In genomic region chr9:20835364-20836286, GRCh38 we compare ENCODE assay signal across 1 cellular context.
TF ChIP-seq lines count a peak whose summit lies in the region.

No MANE protein-coding gene starts in this region.

TF ChIP-seq in HepG2, 621 proteins besides CTCF, POLR2A, EP300 and RAD21 (continued from another document and continues in another):
- TF ChIP-seq AKNA (CRISPR knock-in tag; IDR thresholded peaks at IDR 0.05; ENCODE audit: borderline replicate concordance) (no peak), PHF21A (CRISPR knock-in tag; IDR thresholded peaks at IDR 0.05) (peak; percentile 92), KAT7 (CRISPR knock-in tag; IDR thresholded peaks at IDR 0.05; ENCODE audit: borderline replicate concordance) (no peak), ZKSCAN8 (CRISPR knock-in tag; IDR thresholded peaks at IDR 0.05; ENCODE audit: borderline replicate concordance) (no peak), GPBP1L1 (CRISPR knock-in tag; IDR thresholded peaks at IDR 0.05) (no peak), HOXA7 (CRISPR knock-in tag; IDR thresholded peaks at IDR 0.05) (no peak), MTA3 (CRISPR knock-in tag; IDR thresholded peaks at IDR 0.05) (no peak), POGZ (CRISPR knock-in tag; IDR thresholded peaks at IDR 0.05) (peak; percentile 61), NCOR1 (IDR thresholded peaks at IDR 0.05; ENCODE audit: borderline replicate concordance, low read length) (peak; percentile 41; the same call in 1 of the 2 replicates), ZNF775 (CRISPR knock-in tag; IDR thresholded peaks at IDR 0.05; ENCODE audit: borderline replicate concordance) (no peak), MIXL1 (CRISPR knock-in tag; IDR thresholded peaks at IDR 0.05) (0 out of 2 replicates have a peak, but pooled peaks have one; percentile 14), NFIC (IDR thresholded peaks at IDR 0.05; ENCODE audit: low read length) (peak; percentile 50; the same call in 1 of the 2 replicates), ZBTB43 (CRISPR knock-in tag; conservative IDR thresholded peaks at IDR 0.05) (no peak), FOXP4 (CRISPR knock-in tag; IDR thresholded peaks at IDR 0.05) (peak; percentile 86), GRHL1 (CRISPR knock-in tag; conservative IDR thresholded peaks at IDR 0.05) (no peak), PLRG1 (conservative IDR thresholded peaks at IDR 0.05) (no peak), SNAPC2 (CRISPR knock-in tag; IDR thresholded peaks at IDR 0.05) (0 out of 2 replicates have a peak, but pooled peaks have one; percentile 49), ADNP (CRISPR knock-in tag; IDR thresholded peaks at IDR 0.05) (no peak), DZIP1 (CRISPR knock-in tag; IDR thresholded peaks at IDR 0.05) (no peak), KLF16 (CRISPR knock-in tag; IDR thresholded peaks at IDR 0.05) (no peak; a peak in 1 of 4 replicates), ZNF207 (IDR thresholded peaks at IDR 0.05; ENCODE audit: borderline replicate concordance) (no peak), RFXAP (CRISPR knock-in tag; IDR thresholded peaks at IDR 0.05; ENCODE audit: borderline replicate concordance) (no peak), MYC (CRISPR knock-in tag; IDR thresholded peaks at IDR 0.05; ENCODE audit: borderline replicate concordance) (no peak), NR2F2 (IDR thresholded peaks at IDR 0.05; ENCODE audit: borderline replicate concordance, low read depth) (0 out of 2 replicates have a peak, but pooled peaks have one; percentile 49), ZSCAN29 (CRISPR knock-in tag; conservative IDR thresholded peaks at IDR 0.05) (no peak), SRSF1 (optimal IDR thresholded peaks at IDR 0.05; ENCODE audit: low read depth, low read length) (no peak), ZNF264 (CRISPR knock-in tag; IDR thresholded peaks at IDR 0.05) (peak; percentile 63; the same call in 1 of the 2 replicates), SPEN (CRISPR knock-in tag; IDR thresholded peaks at IDR 0.05; ENCODE audit: low read depth) (no peak), ELF1 (CRISPR knock-in tag; IDR thresholded peaks at IDR 0.05) (peak; percentile 44; the same call in 1 of the 2 replicates), SAFB2 (CRISPR knock-in tag; IDR thresholded peaks at IDR 0.05; ENCODE audit: borderline replicate concordance, low read depth) (no peak), ZNF17 (CRISPR knock-in tag; IDR thresholded peaks at IDR 0.05) (no peak), NFAT5 (CRISPR knock-in tag; IDR thresholded peaks at IDR 0.05) (no peak), ZNF660 (CRISPR knock-in tag; IDR thresholded peaks at IDR 0.05; ENCODE audit: borderline replicate concordance, low read depth) (no peak), ZNF576 (CRISPR knock-in tag; IDR thresholded peaks at IDR 0.05) (no peak), HNRNPK (IDR thresholded peaks at IDR 0.05; ENCODE audit: low read depth, low read length, poor library complexity, severe bottlenecking) (no peak), PRMT3 (CRISPR knock-in tag; IDR thresholded peaks at IDR 0.05; ENCODE audit: borderline replicate concordance, low read depth) (no peak), EHMT2 (IDR thresholded peaks at IDR 0.05; ENCODE audit: borderline replicate concordance, low read depth, low read length) (no peak), ZNF136 (CRISPR knock-in tag; IDR thresholded peaks at IDR 0.05; ENCODE audit: low read depth) (no peak), ZNF276 (CRISPR knock-in tag; IDR thresholded peaks at IDR 0.05; ENCODE audit: low read depth) (no peak)
